In the genomic region with DNA sequence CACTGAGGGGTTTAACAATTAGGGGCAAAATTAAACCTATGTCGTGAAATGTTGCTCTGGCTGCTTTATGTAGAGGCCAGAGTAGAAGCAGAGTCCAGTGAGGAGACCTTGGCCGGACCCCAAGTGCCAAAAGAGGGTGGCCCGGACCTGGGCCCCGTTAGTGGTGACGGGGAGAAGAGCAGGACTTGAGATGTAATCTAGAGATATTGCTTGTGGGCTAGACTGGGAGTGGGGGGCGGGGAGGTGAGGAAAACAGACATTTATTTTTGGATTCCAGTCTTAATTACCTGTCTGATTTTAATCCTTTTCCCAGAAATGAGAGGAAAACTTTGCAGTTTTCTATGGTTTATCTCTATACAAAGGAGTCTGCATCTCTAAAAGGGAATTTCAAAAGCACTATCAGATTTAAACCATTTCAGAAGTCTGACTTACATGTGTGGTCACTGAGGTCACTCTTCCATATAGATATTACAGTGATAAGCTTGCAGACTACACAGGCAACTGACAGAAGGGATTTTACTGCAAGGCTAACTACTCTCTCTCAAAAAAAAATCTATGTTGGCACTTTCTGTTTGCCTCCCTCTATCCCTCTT, we compare ENCODE assay signal across 21 cellular contexts.
DNase-seq lines count a peak whose midpoint lies in the region; ATAC-seq, FAIRE-seq and TF ChIP-seq lines count a peak whose summit lies in the region.
"Had no signal": no experiment of that assay in that cellular context is flagged by ENCODE, and none has a peak within 500 bp of the region (broad histone marks: within the 10 kb centered on the region; RNA-seq: fewer than 3 reads in every experiment).

No MANE protein-coding gene starts in this region.

- no peaks in the 10 kb centered on the region for H3K27me3 Mint-ChIP-seq in nephron (ENCODE audit: low read depth)
- no peaks in the 10 kb centered on the region for H3K27me3 Mint-ChIP-seq in mesothelial cell of epicardium (ENCODE audit: low read depth)
- H3K27me3 Mint-ChIP-seq: CD4-positive, alpha-beta memory T cell; IgD-negative memory B cell had no signal

- peaks cover 3% of the 10 kb centered on the region for H3K9me3 Mint-ChIP-seq in nephron
- H3K9me3 Mint-ChIP-seq in mesothelial cell of epicardium: no peaks in the 10 kb centered on the region
- H3K9me3 Mint-ChIP-seq: H9 had no signal

- H3K4me3 Mint-ChIP-seq in nephron (no peak overlapping the region), mesothelial cell of epicardium (no peak overlapping the region)
- H3K4me3 Mint-ChIP-seq: CD14-positive monocyte; CD4-positive, alpha-beta memory T cell; H9; IgD-negative memory B cell had no signal

- TF ChIP-seq CTCF in nephron (IDR thresholded peaks at IDR 0.05; ENCODE audit: unreplicated experiment in 3 of 3): no peak
- TF ChIP-seq CTCF in mesothelial cell of epicardium (IDR thresholded peaks at IDR 0.05; ENCODE audit: unreplicated experiment): no peak

- peak; percentile 70 for ATAC-seq in SK-N-SH treated with all-trans-retinoic acid at 6 μM for 48 hours
- no peak for ATAC-seq in HG02852 (IDR thresholded peaks at IDR 0.05; ENCODE audit: unreplicated experiment)
- ATAC-seq: A549, GM12878, HepG2 had no signal

- H3K4me1 Mint-ChIP-seq in nephron: peaks cover 41% of the 10 kb centered on the region
- H3K4me1 Mint-ChIP-seq in mesothelial cell of epicardium: peaks cover 21% of the 10 kb centered on the region

- peaks cover 16% of the 10 kb centered on the region for H3K36me3 Mint-ChIP-seq in nephron (ENCODE audit: low read depth)
- peaks cover 3% of the 10 kb centered on the region for H3K36me3 Mint-ChIP-seq in mesothelial cell of epicardium

- no peak for FAIRE-seq in HTR-8/SVneo (lab: Jason Lieb, UNC)
- FAIRE-seq: GM12878, HepG2 had no signal

- H3K27ac Mint-ChIP-seq in nephron (peak overlapping the region in 2 of 3 experiments; percentile 8 to 28), mesothelial cell of epicardium (no peak overlapping the region)
- H3K27ac Mint-ChIP-seq: CD14-positive monocyte; CD4-positive, alpha-beta memory T cell; H9; IgD-negative memory B cell had no signal

- peak; percentile 43 for DNase-seq in D341Med (ENCODE audit: low spot score)
- peak; percentile 77 for DNase-seq in NCI-H82 treated with DMSO at 0.1 percent for 48 hours (lab: John Stamatoyannopoulos, UW; ENCODE audit: unreplicated experiment)
- no peak for DNase-seq in H4 (ENCODE audit: low spot score)
- no peak for DNase-seq in mesothelial cell of epicardium (ENCODE audit: low spot score in 2 of 2, unreplicated experiment in 2 of 2)
- DNase-seq in HTR-8/SVneo (ENCODE audit: insufficient read length, low spot score): no peak
- DNase-seq: AML-193; CD4-positive, alpha-beta memory T cell; DMS 273 treated with DMSO at 0.1 percent for 48 hours; DMS53; DND-41; EL; GOT3; H9 had no signal

TF ChIP-seq in SK-N-SH treated with all-trans-retinoic acid at 6 μM for 48 hours, 23 proteins besides CTCF, POLR2A, EP300 and RAD21:
- TF ChIP-seq, protein P1, sequence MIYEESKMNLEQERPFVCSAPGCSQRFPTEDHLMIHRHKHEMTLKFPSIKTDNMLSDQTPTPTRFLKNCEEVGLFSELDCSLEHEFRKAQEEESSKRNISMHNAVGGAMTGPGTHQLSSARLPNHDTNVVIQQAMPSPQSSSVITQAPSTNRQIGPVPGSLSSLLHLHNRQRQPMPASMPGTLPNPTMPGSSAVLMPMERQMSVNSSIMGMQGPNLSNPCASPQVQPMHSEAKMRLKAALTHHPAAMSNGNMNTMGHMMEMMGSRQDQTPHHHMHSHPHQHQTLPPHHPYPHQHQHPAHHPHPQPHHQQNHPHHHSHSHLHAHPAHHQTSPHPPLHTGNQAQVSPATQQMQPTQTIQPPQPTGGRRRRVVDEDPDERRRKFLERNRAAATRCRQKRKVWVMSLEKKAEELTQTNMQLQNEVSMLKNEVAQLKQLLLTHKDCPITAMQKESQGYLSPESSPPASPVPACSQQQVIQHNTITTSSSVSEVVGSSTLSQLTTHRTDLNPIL (CRISPR knock-in tag; IDR thresholded peaks at IDR 0.05; ENCODE audit: low read depth): 0 out of 2 replicates have a peak, but pooled peaks have one; percentile 26
- TF ChIP-seq ZFP30 (CRISPR knock-in tag; IDR thresholded peaks at IDR 0.05): no peak
- no peak for TF ChIP-seq TOX (CRISPR knock-in tag; IDR thresholded peaks at IDR 0.05; ENCODE audit: borderline replicate concordance)
- TF ChIP-seq ZC3H10 (CRISPR knock-in tag; IDR thresholded peaks at IDR 0.05): no peak
- TF ChIP-seq, protein P2, sequence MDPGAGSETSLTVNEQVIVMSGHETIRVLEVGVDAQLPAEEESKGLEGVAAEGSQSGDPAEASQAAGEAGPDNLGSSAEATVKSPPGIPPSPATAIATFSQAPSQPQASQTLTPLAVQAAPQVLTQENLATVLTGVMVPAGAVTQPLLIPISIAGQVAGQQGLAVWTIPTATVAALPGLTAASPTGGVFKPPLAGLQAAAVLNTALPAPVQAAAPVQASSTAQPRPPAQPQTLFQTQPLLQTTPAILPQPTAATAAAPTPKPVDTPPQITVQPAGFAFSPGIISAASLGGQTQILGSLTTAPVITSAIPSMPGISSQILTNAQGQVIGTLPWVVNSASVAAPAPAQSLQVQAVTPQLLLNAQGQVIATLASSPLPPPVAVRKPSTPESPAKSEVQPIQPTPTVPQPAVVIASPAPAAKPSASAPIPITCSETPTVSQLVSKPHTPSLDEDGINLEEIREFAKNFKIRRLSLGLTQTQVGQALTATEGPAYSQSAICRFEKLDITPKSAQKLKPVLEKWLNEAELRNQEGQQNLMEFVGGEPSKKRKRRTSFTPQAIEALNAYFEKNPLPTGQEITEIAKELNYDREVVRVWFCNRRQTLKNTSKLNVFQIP (CRISPR knock-in tag; IDR thresholded peaks at IDR 0.05; ENCODE audit: borderline replicate concordance, low read depth): no peak
- no peak for TF ChIP-seq OSR1 (CRISPR knock-in tag; IDR thresholded peaks at IDR 0.05)
- no peak for TF ChIP-seq GLIS3 (CRISPR knock-in tag; IDR thresholded peaks at IDR 0.05)
- TF ChIP-seq, protein P3, sequence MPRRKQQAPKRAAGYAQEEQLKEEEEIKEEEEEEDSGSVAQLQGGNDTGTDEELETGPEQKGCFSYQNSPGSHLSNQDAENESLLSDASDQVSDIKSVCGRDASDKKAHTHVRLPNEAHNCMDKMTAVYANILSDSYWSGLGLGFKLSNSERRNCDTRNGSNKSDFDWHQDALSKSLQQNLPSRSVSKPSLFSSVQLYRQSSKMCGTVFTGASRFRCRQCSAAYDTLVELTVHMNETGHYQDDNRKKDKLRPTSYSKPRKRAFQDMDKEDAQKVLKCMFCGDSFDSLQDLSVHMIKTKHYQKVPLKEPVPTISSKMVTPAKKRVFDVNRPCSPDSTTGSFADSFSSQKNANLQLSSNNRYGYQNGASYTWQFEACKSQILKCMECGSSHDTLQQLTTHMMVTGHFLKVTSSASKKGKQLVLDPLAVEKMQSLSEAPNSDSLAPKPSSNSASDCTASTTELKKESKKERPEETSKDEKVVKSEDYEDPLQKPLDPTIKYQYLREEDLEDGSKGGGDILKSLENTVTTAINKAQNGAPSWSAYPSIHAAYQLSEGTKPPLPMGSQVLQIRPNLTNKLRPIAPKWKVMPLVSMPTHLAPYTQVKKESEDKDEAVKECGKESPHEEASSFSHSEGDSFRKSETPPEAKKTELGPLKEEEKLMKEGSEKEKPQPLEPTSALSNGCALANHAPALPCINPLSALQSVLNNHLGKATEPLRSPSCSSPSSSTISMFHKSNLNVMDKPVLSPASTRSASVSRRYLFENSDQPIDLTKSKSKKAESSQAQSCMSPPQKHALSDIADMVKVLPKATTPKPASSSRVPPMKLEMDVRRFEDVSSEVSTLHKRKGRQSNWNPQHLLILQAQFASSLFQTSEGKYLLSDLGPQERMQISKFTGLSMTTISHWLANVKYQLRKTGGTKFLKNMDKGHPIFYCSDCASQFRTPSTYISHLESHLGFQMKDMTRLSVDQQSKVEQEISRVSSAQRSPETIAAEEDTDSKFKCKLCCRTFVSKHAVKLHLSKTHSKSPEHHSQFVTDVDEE (CRISPR knock-in tag; IDR thresholded peaks at IDR 0.05): no peak
- TF ChIP-seq ARNTL (CRISPR knock-in tag; IDR thresholded peaks at IDR 0.05; ENCODE audit: borderline replicate concordance, low read depth): no peak
- TF ChIP-seq SNAI2 (CRISPR knock-in tag; IDR thresholded peaks at IDR 0.05): no peak
- TF ChIP-seq TCF4 (CRISPR knock-in tag; IDR thresholded peaks at IDR 0.05; ENCODE audit: borderline replicate concordance): peak; percentile 71
- TF ChIP-seq ZNF70 (CRISPR knock-in tag; IDR thresholded peaks at IDR 0.05): no peak
- TF ChIP-seq PATZ1 (CRISPR knock-in tag; IDR thresholded peaks at IDR 0.05; ENCODE audit: borderline replicate concordance): no peak
TF ChIP-seq in SK-N-SH treated with all-trans-retinoic acid at 6 μM for 48 hours: peak in this region for 2.

Comparison
In these comparisons a context has a peak if more than half of its experiments do, and no peak if none do; other contexts are left out.
1. DNase-seq: peak in D341Med (single experiment) and NCI-H82 treated with DMSO at 0.1 percent for 48 hours (single experiment); none in H4 (single experiment), mesothelial cell of epicardium (0 of 2) and HTR-8/SVneo (single experiment).